In the genomic region with DNA sequence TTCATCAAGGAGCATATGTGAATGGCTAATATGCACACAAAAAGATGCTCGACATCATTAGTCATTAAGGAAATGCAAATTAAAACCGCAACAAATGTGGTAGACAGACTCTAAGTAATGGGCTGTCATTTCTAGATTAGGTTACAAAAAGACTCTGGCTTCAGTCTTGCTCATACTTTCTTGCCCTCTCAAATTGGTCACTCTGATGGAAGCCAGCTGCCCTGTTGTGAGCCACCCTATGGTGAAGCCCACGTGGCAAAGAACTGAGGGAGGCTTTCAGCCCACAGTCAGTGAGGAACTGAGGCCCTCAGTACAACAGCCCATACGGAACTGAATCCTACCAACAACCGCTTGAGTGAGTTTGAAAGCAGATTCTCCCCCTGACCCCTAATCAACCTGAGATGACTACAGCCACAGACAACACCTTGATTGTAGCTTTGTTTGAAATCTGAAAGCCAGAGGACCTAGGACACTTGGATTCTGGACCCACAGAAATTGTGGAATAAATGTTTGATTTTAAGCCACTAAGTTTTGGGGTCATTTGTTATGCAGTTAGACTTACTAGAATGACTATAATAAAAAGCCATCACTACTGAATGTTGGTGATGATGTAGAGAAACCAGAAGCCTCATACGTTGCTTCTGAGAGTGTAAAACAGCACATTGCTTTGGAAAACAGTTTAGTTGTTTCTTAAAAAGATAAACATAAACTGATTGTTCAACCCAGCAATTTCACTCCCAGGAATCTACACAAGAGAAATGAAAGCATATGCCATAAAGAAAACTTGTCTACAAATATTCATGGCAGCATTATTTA, we compare ENCODE assay signal across 8 cellular contexts. TPM values are rescaled to one million over a fixed set of nuclear protein-coding genes. Genes with fewer than 3 reads are reported as not detected.
DNase-seq lines count a peak whose midpoint lies in the region; ATAC-seq and TF ChIP-seq lines count a peak whose summit lies in the region.

No MANE protein-coding gene starts in this region.

- ATAC-seq in GM19438 (IDR thresholded peaks at IDR 0.05; ENCODE audit: low read depth, unreplicated experiment) (peak; percentile 88), HG03135 (IDR thresholded peaks at IDR 0.05; ENCODE audit: unreplicated experiment) (peak; percentile 83)

- H3K27ac Mint-ChIP-seq in brain, result peak overlapping the region; percentile 1 to 90 (median 58)

- CTCF ChIA-PET in GM10248 (lab: Yijun Ruan, JAX), result no interaction called here

- H3K36me3 Mint-ChIP-seq in brain, result peaks cover 4% of the 10 kb centered on the region

- peak; percentile 59 for DNase-seq in GM10248 (ENCODE audit: extremely low spot score)
- DNase-seq in AML-193 (lab: John Stamatoyannopoulos, UW), result no peak
- DNase-seq in effector CD8-positive, alpha-beta T cell (lab: John Stamatoyannopoulos, UW), result no peak
- no peak for DNase-seq in activated effector memory CD4-positive, alpha-beta T cell treated with Interleukin-2 at 50 U/mL for 16 hours
- DNase-seq in NCI-H82 treated with DMSO at 0.1 percent for 48 hours (lab: John Stamatoyannopoulos, UW; ENCODE audit: unreplicated experiment), result no peak

- H3K9me3 Mint-ChIP-seq in brain, result no peaks in the 10 kb centered on the region

- POLR2A ChIA-PET in GM10248 (lab: Yijun Ruan, JAX), result no interaction called here

- no peak for TF ChIP-seq CTCF in GM10248 (IDR thresholded peaks at IDR 0.05; ENCODE audit: control extremely low read depth, extremely low read depth, low read depth, missing control alignments)
- no peak for TF ChIP-seq CTCF in brain (conservative IDR thresholded peaks at IDR 0.05)

- H3K27me3 Mint-ChIP-seq in brain, result no peaks in the 10 kb centered on the region

- peaks cover 45% of the 10 kb centered on the region for H3K4me1 Mint-ChIP-seq in brain

- no peak overlapping the region for H3K4me3 Mint-ChIP-seq in brain

RNA-seq across cellular contexts. Expression of a gene that starts 45.7 kb away (rescaled TPM):
- polyA plus RNA-seq in brain (ENCODE audit: insufficient read depth, low read depth, low replicate concordance), result 2.3 TPM

RNA-seq across cellular contexts. Expression of a gene that starts 55.3 kb away (rescaled TPM):
- 3.5 TPM for polyA plus RNA-seq in brain (ENCODE audit: insufficient read depth, low read depth, low replicate concordance)
